ENCODE assay signal across 24 cellular contexts in the genomic region with DNA sequence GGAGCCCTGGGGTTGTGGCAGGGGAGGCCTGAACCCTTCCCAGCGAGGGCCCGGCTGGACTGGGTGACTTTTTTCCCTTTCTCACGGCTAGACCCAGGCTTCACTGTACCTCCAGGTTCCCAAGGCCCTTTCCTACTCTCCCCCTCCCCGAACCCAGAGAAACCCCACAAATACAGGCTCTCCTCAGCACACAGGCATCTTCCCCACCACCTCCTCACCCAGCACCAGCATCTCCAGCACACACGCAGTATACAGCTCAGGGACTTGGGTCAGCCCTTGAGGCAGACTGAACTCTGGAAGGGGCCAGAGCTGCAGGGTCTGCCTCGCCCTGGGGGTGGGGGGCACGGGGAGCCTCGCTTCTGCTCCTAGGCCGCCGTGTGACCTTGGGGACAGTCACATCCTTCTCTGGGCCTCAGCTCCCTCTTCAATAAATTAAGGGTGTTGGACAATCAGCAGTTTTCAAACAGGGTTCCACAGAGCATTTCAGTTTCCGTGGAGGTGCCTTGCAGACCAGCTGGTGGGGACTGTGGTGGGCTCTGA. TPM values are rescaled to one million over a fixed set of nuclear protein-coding genes. Genes with fewer than 3 reads are reported as not detected.
"Had no signal": no experiment of that assay in that cellular context is flagged by ENCODE, and none has a peak within 500 bp of the region (broad histone marks: within the 10 kb centered on the region; RNA-seq: fewer than 3 reads in every experiment).

No MANE protein-coding gene starts in this region.

- H3K36me3 Mint-ChIP-seq: memory B cell; mesothelial cell of epicardium; natural killer cell treated with Interleukin-12 subunit alpha and Interleukin-12 subunit beta and Interleukin-15 and Interleukin-18, amount 100 ng/mL, for 72 hours; stimulated activated memory B cell treated with anti-CD40 and anti-IgM and Interleukin-4, amounts not matched to agents 10 μg/mL and 1 μg/mL and 100 μg/mL, for 72 hours had no signal

- H3K4me1 ChIP-seq: testis, tibial nerve, upper lobe of right lung, vagina had no signal

- ATAC-seq: esophagus mucosa; left lobe of liver; natural killer cell treated with Interleukin-12 subunit alpha and Interleukin-12 subunit beta and Interleukin-15 and Interleukin-18, amount 100 ng/mL, for 72 hours; stimulated activated memory B cell treated with anti-CD40 and anti-IgM and Interleukin-4, amounts not matched to agents 10 μg/mL and 1 μg/mL and 100 μg/mL, for 72 hours; stimulated activated naive CD8-positive, alpha-beta T cell treated with anti-CD3 and anti-CD28 coated beads, Interleukin-15, amount 100 ng/mL, for 72 hours; upper lobe of right lung had no signal

- H3K27ac ChIP-seq: coronary artery, dorsolateral prefrontal cortex, heart left ventricle, testis, tibial nerve, upper lobe of right lung, vagina had no signal

- H3K9me3 Mint-ChIP-seq: memory B cell; mesothelial cell of epicardium; natural killer cell treated with Interleukin-12 subunit alpha and Interleukin-12 subunit beta and Interleukin-15 and Interleukin-18, amount 100 ng/mL, for 72 hours; stimulated activated memory B cell treated with anti-CD40 and anti-IgM and Interleukin-4, amounts not matched to agents 10 μg/mL and 1 μg/mL and 100 μg/mL, for 72 hours; stimulated activated naive CD8-positive, alpha-beta T cell treated with anti-CD3 and anti-CD28 coated beads, Interleukin-15, amount 100 ng/mL, for 72 hours had no signal

- H3K9me3 ChIP-seq: heart left ventricle, testis, tibial nerve, upper lobe of right lung, vagina had no signal

- H3K27me3 ChIP-seq: heart left ventricle, testis, tibial nerve, upper lobe of right lung, vagina had no signal

- H3K4me3 ChIP-seq: coronary artery, dorsolateral prefrontal cortex, heart left ventricle, testis, tibial nerve, upper lobe of right lung, vagina had no signal

- DNase-seq: effector memory CD4-positive, alpha-beta T cell; hippocampal formation; kidney glomerular epithelial cell; small intestine; stimulated activated CD4-positive, alpha-beta T cell treated with anti-CD3 and anti-CD28 coated beads, Interleukin-4, amount 100 ng/mL, for 1 hour; stimulated activated CD8-positive, alpha-beta memory T cell treated with anti-CD3 and anti-CD28 coated beads, Interleukin-4, amount 100 ng/mL, for 48 hours; stimulated activated naive CD8-positive, alpha-beta T cell treated with anti-CD3 and anti-CD28 coated beads, Interleukin-15, amount 100 ng/mL, for 72 hours; testis; upper lobe of right lung had no signal

- H3K4me3 Mint-ChIP-seq: memory B cell; mesothelial cell of epicardium; natural killer cell treated with Interleukin-12 subunit alpha and Interleukin-12 subunit beta and Interleukin-15 and Interleukin-18, amount 100 ng/mL, for 72 hours; stimulated activated memory B cell treated with anti-CD40 and anti-IgM and Interleukin-4, amounts not matched to agents 10 μg/mL and 1 μg/mL and 100 μg/mL, for 72 hours; stimulated activated naive CD8-positive, alpha-beta T cell treated with anti-CD3 and anti-CD28 coated beads, Interleukin-15, amount 100 ng/mL, for 72 hours had no signal

- H3K27ac Mint-ChIP-seq: memory B cell; mesothelial cell of epicardium; natural killer cell treated with Interleukin-12 subunit alpha and Interleukin-12 subunit beta and Interleukin-15 and Interleukin-18, amount 100 ng/mL, for 72 hours; stimulated activated memory B cell treated with anti-CD40 and anti-IgM and Interleukin-4, amounts not matched to agents 10 μg/mL and 1 μg/mL and 100 μg/mL, for 72 hours had no signal

- H3K27me3 Mint-ChIP-seq: memory B cell; natural killer cell treated with Interleukin-12 subunit alpha and Interleukin-12 subunit beta and Interleukin-15 and Interleukin-18, amount 100 ng/mL, for 72 hours; stimulated activated memory B cell treated with anti-CD40 and anti-IgM and Interleukin-4, amounts not matched to agents 10 μg/mL and 1 μg/mL and 100 μg/mL, for 72 hours; stimulated activated naive CD8-positive, alpha-beta T cell treated with anti-CD3 and anti-CD28 coated beads, Interleukin-15, amount 100 ng/mL, for 72 hours had no signal

- H3K36me3 ChIP-seq: heart left ventricle, tibial nerve, upper lobe of right lung, vagina had no signal

- FAIRE-seq: endometrium, frontal cortex, small intestine had no signal

RNA-seq across cellular contexts. Expression of a gene that starts 4.5 kb away (rescaled TPM):
- total RNA-seq: fibroblast of lung, pulmonary artery endothelial cell had no signal
- polyA plus RNA-seq: fibroblast of lung had no signal

RNA-seq across cellular contexts. Expression of a gene that starts 48.2 kb away (rescaled TPM):
- total RNA-seq: natural killer cell treated with Interleukin-12 subunit alpha and Interleukin-12 subunit beta and Interleukin-15 and Interleukin-18, amount 100 ng/mL, for 72 hours had no signal
